1 cellular context compared by ENCODE assay signal in the genomic region with DNA sequence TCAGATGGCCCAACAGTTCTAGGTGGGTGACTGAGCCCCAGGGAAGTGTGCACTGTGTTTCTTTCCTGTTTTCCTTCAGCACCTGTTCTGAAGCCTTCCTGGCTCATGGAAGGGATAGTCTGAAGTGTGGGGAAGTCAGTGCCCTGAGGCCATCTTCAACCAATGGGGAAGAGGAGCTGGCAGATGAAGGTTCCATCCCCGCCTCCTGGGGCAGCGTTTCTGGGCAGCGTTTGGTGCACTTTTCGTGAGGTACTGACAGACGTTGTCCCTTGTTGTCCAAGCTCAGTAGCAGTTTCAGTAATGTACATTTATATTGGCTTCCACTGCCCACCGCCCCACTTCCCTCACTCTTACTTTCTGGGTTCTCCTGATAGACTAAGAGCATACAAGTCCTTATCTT.
TF ChIP-seq lines count a peak whose summit lies in the region.

No MANE protein-coding gene starts in this region.

TF ChIP-seq in WTC11, 78 proteins besides CTCF, POLR2A, EP300 and RAD21 (continued from another document):
- TF ChIP-seq, protein P1, sequence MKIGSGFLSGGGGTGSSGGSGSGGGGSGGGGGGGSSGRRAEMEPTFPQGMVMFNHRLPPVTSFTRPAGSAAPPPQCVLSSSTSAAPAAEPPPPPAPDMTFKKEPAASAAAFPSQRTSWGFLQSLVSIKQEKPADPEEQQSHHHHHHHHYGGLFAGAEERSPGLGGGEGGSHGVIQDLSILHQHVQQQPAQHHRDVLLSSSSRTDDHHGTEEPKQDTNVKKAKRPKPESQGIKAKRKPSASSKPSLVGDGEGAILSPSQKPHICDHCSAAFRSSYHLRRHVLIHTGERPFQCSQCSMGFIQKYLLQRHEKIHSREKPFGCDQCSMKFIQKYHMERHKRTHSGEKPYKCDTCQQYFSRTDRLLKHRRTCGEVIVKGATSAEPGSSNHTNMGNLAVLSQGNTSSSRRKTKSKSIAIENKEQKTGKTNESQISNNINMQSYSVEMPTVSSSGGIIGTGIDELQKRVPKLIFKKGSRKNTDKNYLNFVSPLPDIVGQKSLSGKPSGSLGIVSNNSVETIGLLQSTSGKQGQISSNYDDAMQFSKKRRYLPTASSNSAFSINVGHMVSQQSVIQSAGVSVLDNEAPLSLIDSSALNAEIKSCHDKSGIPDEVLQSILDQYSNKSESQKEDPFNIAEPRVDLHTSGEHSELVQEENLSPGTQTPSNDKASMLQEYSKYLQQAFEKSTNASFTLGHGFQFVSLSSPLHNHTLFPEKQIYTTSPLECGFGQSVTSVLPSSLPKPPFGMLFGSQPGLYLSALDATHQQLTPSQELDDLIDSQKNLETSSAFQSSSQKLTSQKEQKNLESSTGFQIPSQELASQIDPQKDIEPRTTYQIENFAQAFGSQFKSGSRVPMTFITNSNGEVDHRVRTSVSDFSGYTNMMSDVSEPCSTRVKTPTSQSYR (CRISPR knock-in tag; IDR thresholded peaks at IDR 0.05) = no peak
- no peak for TF ChIP-seq ELF4 (CRISPR knock-in tag; IDR thresholded peaks at IDR 0.05; ENCODE audit: low read depth)
- no peak for TF ChIP-seq ARID4B (CRISPR knock-in tag; IDR thresholded peaks at IDR 0.05; ENCODE audit: borderline replicate concordance)
- TF ChIP-seq, protein P2, sequence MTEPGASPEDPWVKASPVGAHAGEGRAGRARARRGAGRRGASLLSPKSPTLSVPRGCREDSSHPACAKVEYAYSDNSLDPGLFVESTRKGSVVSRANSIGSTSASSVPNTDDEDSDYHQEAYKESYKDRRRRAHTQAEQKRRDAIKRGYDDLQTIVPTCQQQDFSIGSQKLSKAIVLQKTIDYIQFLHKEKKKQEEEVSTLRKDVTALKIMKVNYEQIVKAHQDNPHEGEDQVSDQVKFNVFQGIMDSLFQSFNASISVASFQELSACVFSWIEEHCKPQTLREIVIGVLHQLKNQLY (CRISPR knock-in tag; IDR thresholded peaks at IDR 0.05) = no peak
- no peak for TF ChIP-seq ZNF232 (CRISPR knock-in tag; IDR thresholded peaks at IDR 0.05)
